In the genomic region with DNA sequence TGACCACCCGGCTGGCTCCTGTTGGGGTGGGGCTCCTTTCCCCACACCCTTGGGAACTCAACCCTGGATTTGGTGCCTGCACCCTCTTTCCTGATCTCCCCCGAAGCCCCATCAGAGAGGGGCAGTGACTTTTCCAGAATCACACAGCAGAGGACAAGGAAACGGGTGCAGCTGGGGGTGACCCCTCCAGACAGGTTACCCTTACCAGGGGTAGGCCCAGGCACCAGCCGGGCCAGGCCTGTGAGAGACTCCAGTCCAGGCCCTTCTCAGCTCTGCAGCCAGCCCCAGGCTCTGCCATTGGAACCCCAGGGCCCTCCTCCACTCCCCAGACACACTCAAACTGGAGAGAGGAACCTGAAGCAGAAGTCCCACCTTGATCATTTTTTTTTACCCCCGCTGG, we compare ENCODE assay signal across 11 cellular contexts. TPM values are rescaled to one million over a fixed set of nuclear protein-coding genes. Genes with fewer than 3 reads are reported as not detected.
DNase-seq lines count a peak whose midpoint lies in the region; ATAC-seq, FAIRE-seq and TF ChIP-seq lines count a peak whose summit lies in the region.
"Had no signal": no experiment of that assay in that cellular context is flagged by ENCODE, and none has a peak within 500 bp of the region (broad histone marks: within the 10 kb centered on the region; RNA-seq: fewer than 3 reads in every experiment).

No MANE protein-coding gene starts in this region.

- no peaks in the 10 kb centered on the region for H4K20me1 ChIP-seq in HepG2 (ENCODE audit: insufficient read depth, low read length)

- FAIRE-seq in HepG2 (lab: Jason Lieb, UNC) (no peak), D721Med (lab: Jason Lieb, UNC) (no peak)

- no peak for TF ChIP-seq RAD21 in HepG2 (CRISPR knock-in tag; IDR thresholded peaks at IDR 0.05)

- H3K27me3 ChIP-seq in HepG2 (ENCODE audit: control insufficient read depth in 1 of 2, insufficient read depth in 2 of 2, low read length in 2 of 2): no peaks in the 10 kb centered on the region
- no peaks in the 10 kb centered on the region for H3K27me3 ChIP-seq in uterus
- H3K27me3 ChIP-seq: BE2C, hepatocyte, neutrophil had no signal

- no peak for DNase-seq in activated naive CD4-positive, alpha-beta T cell treated with Interleukin-2 at 50 U/mL for 16 hours
- no peak for DNase-seq in T-helper 17 cell
- DNase-seq in HepG2 (ENCODE audit: low spot score): no peak
- no peak for DNase-seq in uterus
- DNase-seq in retina: no peak
- DNase-seq in COLO829 (ENCODE audit: low spot score): no peak
- no peak for DNase-seq in D721Med (ENCODE audit: insufficient read length, low spot score)
- DNase-seq: BE2C had no signal

- BruUV-seq in HepG2 (replicated peaks; lab: Mats Ljungman, UMichigan): no TSS peak

- H3K27ac ChIP-seq in HepG2 (ENCODE audit: extremely low read length, insufficient read depth, low read length): no peak overlapping the region
- peak overlapping the region; percentile 13 to 50 for H3K27ac ChIP-seq in uterus
- H3K27ac ChIP-seq: hepatocyte, neutrophil had no signal

- peak; percentile 12 for ATAC-seq in T-helper 17 cell
- ATAC-seq in HepG2: no peak

- in situ Hi-C loops in HepG2 (cut with HindIII; ENCODE audit: extremely low pct_ligation_motif_present, low pct_unique_long_range_greater_than_20kb): no loop called here

- 94% methylated on average over 5 of the region's 5 CpGs for WGBS in HepG2 (ENCODE audit: low lambda C conversion rate)

- no peak overlapping the region for H2AFZ ChIP-seq in HepG2 (ENCODE audit: low read length)
- H2AFZ ChIP-seq: hepatocyte had no signal

- H3K27ac Mint-ChIP-seq in activated naive CD4-positive, alpha-beta T cell treated with anti-CD3 and anti-CD28 coated beads, Interleukin-2, amount 50 U/mL, for 24 hours: peak overlapping the region; percentile 88
- H3K27ac Mint-ChIP-seq in T-helper 17 cell: peak overlapping the region; percentile 91

- H3K4me1 Mint-ChIP-seq in activated naive CD4-positive, alpha-beta T cell treated with anti-CD3 and anti-CD28 coated beads, Interleukin-2, amount 50 U/mL, for 24 hours: peaks cover 76% of the 10 kb centered on the region
- H3K4me1 Mint-ChIP-seq in T-helper 17 cell: peaks cover 47% of the 10 kb centered on the region

- TF ChIP-seq EP300 in HepG2 (IDR thresholded peaks at IDR 0.05; ENCODE audit: low read depth in 2 of 2, low read length in 2 of 2): no peak
- TF ChIP-seq EP300 in HepG2 (CRISPR knock-in tag; IDR thresholded peaks at IDR 0.05; ENCODE audit: borderline replicate concordance): no peak

- H3K27me3 Mint-ChIP-seq in activated naive CD4-positive, alpha-beta T cell treated with anti-CD3 and anti-CD28 coated beads, Interleukin-2, amount 50 U/mL, for 24 hours: no peaks in the 10 kb centered on the region
- H3K27me3 Mint-ChIP-seq in T-helper 17 cell: no peaks in the 10 kb centered on the region

- H3K4me2 ChIP-seq in HepG2 (ENCODE audit: low read depth, low read length): no peak overlapping the region
- H3K4me2 ChIP-seq: hepatocyte had no signal

- H3K4me1 ChIP-seq in HepG2 (ENCODE audit: insufficient read depth, low read length) (peaks cover 28% of the 10 kb centered on the region), uterus (no peaks in the 10 kb centered on the region)
- H3K4me1 ChIP-seq: BE2C had no signal

- intact Hi-C loops in HepG2 (cut with micrococcal nuclease; ENCODE audit: unreplicated experiment): no loop called here
- intact Hi-C loops in uterus (cut with DNase I; ENCODE audit: low total_unique reads): no loop called here

- H3K9me3 ChIP-seq in T-helper 17 cell (ENCODE audit: control insufficient read depth, low read length, poor library complexity, severe bottlenecking) (no peaks in the 10 kb centered on the region), HepG2 (ENCODE audit: low read length) (no peaks in the 10 kb centered on the region), uterus (no peaks in the 10 kb centered on the region)
- H3K9me3 ChIP-seq: BE2C, neutrophil had no signal

- H3K79me2 ChIP-seq in HepG2 (ENCODE audit: insufficient read depth, low read length): peaks cover 4% of the 10 kb centered on the region

- peak overlapping the region; percentile 72 for H3K4me3 Mint-ChIP-seq in activated naive CD4-positive, alpha-beta T cell treated with anti-CD3 and anti-CD28 coated beads, Interleukin-2, amount 50 U/mL, for 24 hours
- peak overlapping the region; percentile 79 for H3K4me3 Mint-ChIP-seq in T-helper 17 cell

- CTCF ChIA-PET in HepG2 (lab: Yijun Ruan, JAX; ENCODE audit: low intra/inter-chr PET ratio, low total read pairs): no interaction called here

- no peak overlapping the region for H3K9ac ChIP-seq in HepG2 (ENCODE audit: insufficient read depth, low read depth, low read length)

- peaks cover 5% of the 10 kb centered on the region for H3K36me3 Mint-ChIP-seq in activated naive CD4-positive, alpha-beta T cell treated with anti-CD3 and anti-CD28 coated beads, Interleukin-2, amount 50 U/mL, for 24 hours
- no peaks in the 10 kb centered on the region for H3K36me3 Mint-ChIP-seq in T-helper 17 cell (ENCODE audit: low read depth)

- no peaks in the 10 kb centered on the region for H3K9me3 Mint-ChIP-seq in activated naive CD4-positive, alpha-beta T cell treated with anti-CD3 and anti-CD28 coated beads, Interleukin-2, amount 50 U/mL, for 24 hours

- H3K36me3 ChIP-seq in HepG2 (replicated peaks in 1 of 2; ENCODE audit: control insufficient read depth in 1 of 2, insufficient read depth in 2 of 2, low read length in 2 of 2): peaks cover 7 to 24% of the 10 kb centered on the region in 2 experiments
- H3K36me3 ChIP-seq in uterus: no peaks in the 10 kb centered on the region
- H3K36me3 ChIP-seq: BE2C had no signal

- POLR2A ChIA-PET in HepG2 (lab: Yijun Ruan, JAX): no interaction called here

- no peak for TF ChIP-seq CTCF in HepG2 (CRISPR knock-in tag; IDR thresholded peaks at IDR 0.05)
- TF ChIP-seq CTCF in uterus (IDR thresholded peaks at IDR 0.05): no peak
- TF ChIP-seq CTCF in D721Med (IDR thresholded peaks at IDR 0.05; ENCODE audit: insufficient read depth, missing control alignments): no peak

- TF ChIP-seq POLR2A in HepG2 (IDR thresholded peaks at IDR 0.05; ENCODE audit: insufficient read depth in 1 of 2, low read depth in 2 of 2, low read length in 2 of 2): no peak
- no peak for TF ChIP-seq POLR2A in uterus (IDR thresholded peaks at IDR 0.05)

- H3K4me3 ChIP-seq in HepG2 (replicated peaks in 1 of 3; ENCODE audit: insufficient read depth in 1 of 3, low read depth in 2 of 3, low read length in 3 of 3) (no peak overlapping the region), uterus (no peak overlapping the region)
- H3K4me3 ChIP-seq: hepatocyte had no signal

RNA-seq across cellular contexts. Expression of a gene that starts 19.0 kb away (rescaled TPM):
- total RNA-seq in T-helper 17 cell: under 1 TPM in 1 of 2 donors, not detected in 1; 0.45 TPM
- total RNA-seq in HepG2 (2016; rRNA removed; fragmentation: Illumina TruSeq; extraction: Trizol): 10.6 and 12.3 TPM in 2 replicates
- total RNA-seq in HepG2 (2016; cell fraction: cytosol; rRNA removed; fragmentation: Illumina TruSeq; extraction: Trizol; ENCODE audit: low read depth): 3.5 and 4.7 TPM in 2 replicates
- 10.3 and 13.2 TPM in 2 replicates for total RNA-seq in HepG2 (2016; cell fraction: insoluble cytoplasmic fraction; rRNA removed; fragmentation: Illumina TruSeq; extraction: Trizol)
- total RNA-seq in HepG2 (2016; cell fraction: membrane; rRNA removed; fragmentation: Illumina TruSeq; extraction: Trizol): 4.2 and 5.2 TPM in 2 replicates
- 5.8 and 8.2 TPM in 2 replicates for total RNA-seq in HepG2 (2016; cell fraction: nucleus; rRNA removed; fragmentation: Illumina TruSeq; extraction: Trizol)
- 19.6 and 25.3 TPM in 2 replicates for polyA plus RNA-seq in HepG2 (2011; rRNA removed)
- 12.8 and 20.7 TPM in 2 replicates for polyA plus RNA-seq in HepG2 (2011; cell fraction: cytosol; rRNA removed)
- 28.7 and 34.3 TPM in 2 replicates for polyA plus RNA-seq in HepG2 (2011; cell fraction: nucleus; rRNA removed)
- polyA plus RNA-seq in HepG2 (2012): 9.6 and 13.5 TPM in 2 replicates
- 7.3 and 8.5 TPM in 2 replicates for polyA plus RNA-seq in HepG2 (2016; cell fraction: cytosol; fragmentation: Illumina TruSeq; extraction: Trizol; ENCODE audit: low read depth)
- 21.0 and 23.6 TPM in 2 replicates for polyA plus RNA-seq in HepG2 (2016; cell fraction: insoluble cytoplasmic fraction; fragmentation: Illumina TruSeq; extraction: Trizol; ENCODE audit: low read depth)
- 8.2 and 8.9 TPM in 2 replicates for polyA plus RNA-seq in HepG2 (2016; cell fraction: membrane; fragmentation: Illumina TruSeq; extraction: Trizol; ENCODE audit: low read depth)
- polyA plus RNA-seq in HepG2 (2016; cell fraction: nucleus; fragmentation: Illumina TruSeq; extraction: Trizol; ENCODE audit: insufficient read depth, low read depth): 16.5 and 23.5 TPM in 2 replicates
- polyA minus RNA-seq in HepG2 (2011; rRNA and poly(A)+ RNA removed; ENCODE audit: low replicate concordance): 0.89 and 32.1 TPM in 2 replicates
- 12.7 and 13.2 TPM in 2 replicates for polyA minus RNA-seq in HepG2 (2011; cell fraction: cytosol; rRNA and poly(A)+ RNA removed)
- polyA minus RNA-seq in HepG2 (2011; cell fraction: nucleus; rRNA and poly(A)+ RNA removed): 10.7 and 15.2 TPM in 2 replicates
- 10 to 100 TPM; 23.2 to 30.8 (median 27.2) TPM for total RNA-seq in uterus

RNA-seq across cellular contexts. Expression of a gene that starts 19.9 kb away (rescaled TPM):
- 10 to 100 TPM; 28.9 to 30.3 TPM for total RNA-seq in T-helper 17 cell
- total RNA-seq in HepG2 (2016; rRNA removed; fragmentation: Illumina TruSeq; extraction: Trizol): 10.0 and 16.1 TPM in 2 replicates
- total RNA-seq in HepG2 (2016; cell fraction: cytosol; rRNA removed; fragmentation: Illumina TruSeq; extraction: Trizol; ENCODE audit: low read depth): 3.1 and 3.7 TPM in 2 replicates
- 8.4 and 15.9 TPM in 2 replicates for total RNA-seq in HepG2 (2016; cell fraction: insoluble cytoplasmic fraction; rRNA removed; fragmentation: Illumina TruSeq; extraction: Trizol)
- total RNA-seq in HepG2 (2016; cell fraction: membrane; rRNA removed; fragmentation: Illumina TruSeq; extraction: Trizol): 12.4 and 13.1 TPM in 2 replicates
- total RNA-seq in HepG2 (2016; cell fraction: nucleus; rRNA removed; fragmentation: Illumina TruSeq; extraction: Trizol): 13.9 and 14.0 TPM in 2 replicates
- 40.6 and 44.8 TPM in 2 replicates for polyA plus RNA-seq in HepG2 (2011; rRNA removed)
- 38.4 and 46.2 TPM in 2 replicates for polyA plus RNA-seq in HepG2 (2011; cell fraction: cytosol; rRNA removed)
- polyA plus RNA-seq in HepG2 (2011; cell fraction: nucleus; rRNA removed): 29.0 and 30.1 TPM in 2 replicates
- polyA plus RNA-seq in HepG2 (2012): 15.7 and 19.9 TPM in 2 replicates
- polyA plus RNA-seq in HepG2 (2016; cell fraction: cytosol; fragmentation: Illumina TruSeq; extraction: Trizol; ENCODE audit: low read depth): 2.4 and 2.7 TPM in 2 replicates
- 9.1 and 10.7 TPM in 2 replicates for polyA plus RNA-seq in HepG2 (2016; cell fraction: insoluble cytoplasmic fraction; fragmentation: Illumina TruSeq; extraction: Trizol; ENCODE audit: low read depth)
- polyA plus RNA-seq in HepG2 (2016; cell fraction: membrane; fragmentation: Illumina TruSeq; extraction: Trizol; ENCODE audit: low read depth): 9.0 and 9.9 TPM in 2 replicates
- polyA plus RNA-seq in HepG2 (2016; cell fraction: nucleus; fragmentation: Illumina TruSeq; extraction: Trizol; ENCODE audit: insufficient read depth, low read depth): 19.9 and 20.5 TPM in 2 replicates
- 77.3 and 88.9 TPM in 2 replicates for polyA minus RNA-seq in HepG2 (2011; rRNA and poly(A)+ RNA removed; ENCODE audit: low replicate concordance)
- 24.8 and 26.8 TPM in 2 replicates for polyA minus RNA-seq in HepG2 (2011; cell fraction: cytosol; rRNA and poly(A)+ RNA removed)
- polyA minus RNA-seq in HepG2 (2011; cell fraction: nucleus; rRNA and poly(A)+ RNA removed): 14.4 TPM in 2 replicates
- 10 to 100 TPM; 23.5 to 58.7 (median 30.8) TPM for total RNA-seq in uterus

RNA-seq across cellular contexts. Expression of a gene that starts 20.1 kb away (rescaled TPM):
- 1 to 10 TPM; 4.8 to 5.7 TPM for total RNA-seq in T-helper 17 cell
- 5.6 and 9.2 TPM in 2 replicates for total RNA-seq in HepG2 (2016; rRNA removed; fragmentation: Illumina TruSeq; extraction: Trizol)
- 2.0 and 2.8 TPM in 2 replicates for total RNA-seq in HepG2 (2016; cell fraction: cytosol; rRNA removed; fragmentation: Illumina TruSeq; extraction: Trizol; ENCODE audit: low read depth)
- total RNA-seq in HepG2 (2016; cell fraction: insoluble cytoplasmic fraction; rRNA removed; fragmentation: Illumina TruSeq; extraction: Trizol): 6.1 and 10.3 TPM in 2 replicates
- total RNA-seq in HepG2 (2016; cell fraction: membrane; rRNA removed; fragmentation: Illumina TruSeq; extraction: Trizol): 3.5 and 4.0 TPM in 2 replicates
- 13.5 and 14.4 TPM in 2 replicates for total RNA-seq in HepG2 (2016; cell fraction: nucleus; rRNA removed; fragmentation: Illumina TruSeq; extraction: Trizol)
- polyA plus RNA-seq in HepG2 (2011; rRNA removed): 46.5 and 58.4 TPM in 2 replicates
- 22.3 and 28.7 TPM in 2 replicates for polyA plus RNA-seq in HepG2 (2011; cell fraction: cytosol; rRNA removed)
- polyA plus RNA-seq in HepG2 (2011; cell fraction: nucleus; rRNA removed): 274 and 317 TPM in 2 replicates
- polyA plus RNA-seq in HepG2 (2012): 22.3 and 32.9 TPM in 2 replicates
- 1.4 and 1.9 TPM in 2 replicates for polyA plus RNA-seq in HepG2 (2016; cell fraction: cytosol; fragmentation: Illumina TruSeq; extraction: Trizol; ENCODE audit: low read depth)
- 4.9 and 6.1 TPM in 2 replicates for polyA plus RNA-seq in HepG2 (2016; cell fraction: insoluble cytoplasmic fraction; fragmentation: Illumina TruSeq; extraction: Trizol; ENCODE audit: low read depth)
- polyA plus RNA-seq in HepG2 (2016; cell fraction: membrane; fragmentation: Illumina TruSeq; extraction: Trizol; ENCODE audit: low read depth): 1.7 and 2.4 TPM in 2 replicates
- 34.5 and 36.6 TPM in 2 replicates for polyA plus RNA-seq in HepG2 (2016; cell fraction: nucleus; fragmentation: Illumina TruSeq; extraction: Trizol; ENCODE audit: insufficient read depth, low read depth)
- polyA minus RNA-seq in HepG2 (2011; rRNA and poly(A)+ RNA removed; ENCODE audit: low replicate concordance): 38.2 and 47.2 TPM in 2 replicates
- polyA minus RNA-seq in HepG2 (2011; cell fraction: cytosol; rRNA and poly(A)+ RNA removed): 9.3 and 15.4 TPM in 2 replicates
- 48.0 and 50.7 TPM in 2 replicates for polyA minus RNA-seq in HepG2 (2011; cell fraction: nucleus; rRNA and poly(A)+ RNA removed)
- 10 to 100 TPM in 1 of 4 donors, 1 to 10 TPM in 3; 1.5 to 11.0 (median 3.4) TPM for total RNA-seq in uterus

RNA-seq across cellular contexts. Expression of a gene that starts 45.6 kb away (rescaled TPM):
- total RNA-seq in T-helper 17 cell (1 to 10 TPM; 5.1 to 7.4 TPM), HepG2 (2016; rRNA removed; fragmentation: Illumina TruSeq; extraction: Trizol) (10.3 and 18.7 TPM in 2 replicates), uterus (10 to 100 TPM in 3 of 4 donors, 1 to 10 TPM in 1; 10.0 to 22.3 (median 13.6) TPM)
- total RNA-seq in HepG2 (2016; cell fraction: cytosol; rRNA removed; fragmentation: Illumina TruSeq; extraction: Trizol; ENCODE audit: low read depth): 3.1 and 3.7 TPM in 2 replicates
- total RNA-seq in HepG2 (2016; cell fraction: insoluble cytoplasmic fraction; rRNA removed; fragmentation: Illumina TruSeq; extraction: Trizol): 11.0 and 19.4 TPM in 2 replicates
- 7.5 and 9.2 TPM in 2 replicates for total RNA-seq in HepG2 (2016; cell fraction: membrane; rRNA removed; fragmentation: Illumina TruSeq; extraction: Trizol)
- 18.0 and 18.2 TPM in 2 replicates for total RNA-seq in HepG2 (2016; cell fraction: nucleus; rRNA removed; fragmentation: Illumina TruSeq; extraction: Trizol)
- polyA plus RNA-seq in HepG2 (2011; rRNA removed): 15.4 and 19.2 TPM in 2 replicates
- 20.0 and 23.0 TPM in 2 replicates for polyA plus RNA-seq in HepG2 (2011; cell fraction: cytosol; rRNA removed)
- polyA plus RNA-seq in HepG2 (2011; cell fraction: nucleus; rRNA removed): 7.1 TPM in 2 replicates
- polyA plus RNA-seq in HepG2 (2012): 10.1 and 10.3 TPM in 2 replicates
- 2.6 and 4.0 TPM in 2 replicates for polyA plus RNA-seq in HepG2 (2016; cell fraction: cytosol; fragmentation: Illumina TruSeq; extraction: Trizol; ENCODE audit: low read depth)
- 10.6 and 11.1 TPM in 2 replicates for polyA plus RNA-seq in HepG2 (2016; cell fraction: insoluble cytoplasmic fraction; fragmentation: Illumina TruSeq; extraction: Trizol; ENCODE audit: low read depth)
- polyA plus RNA-seq in HepG2 (2016; cell fraction: membrane; fragmentation: Illumina TruSeq; extraction: Trizol; ENCODE audit: low read depth): 5.2 and 6.9 TPM in 2 replicates
- 23.1 and 24.2 TPM in 2 replicates for polyA plus RNA-seq in HepG2 (2016; cell fraction: nucleus; fragmentation: Illumina TruSeq; extraction: Trizol; ENCODE audit: insufficient read depth, low read depth)
- 61.1 and 98.9 TPM in 2 replicates for polyA minus RNA-seq in HepG2 (2011; rRNA and poly(A)+ RNA removed; ENCODE audit: low replicate concordance)
- polyA minus RNA-seq in HepG2 (2011; cell fraction: cytosol; rRNA and poly(A)+ RNA removed): 10.9 and 12.8 TPM in 2 replicates
- polyA minus RNA-seq in HepG2 (2011; cell fraction: nucleus; rRNA and poly(A)+ RNA removed): 16.7 and 17.8 TPM in 2 replicates

RNA-seq across cellular contexts. Expression of a gene that starts 45.7 kb away (rescaled TPM):
- 10 to 100 TPM; 62.2 to 75.1 TPM for total RNA-seq in T-helper 17 cell
- 38.5 and 54.1 TPM in 2 replicates for total RNA-seq in HepG2 (2016; rRNA removed; fragmentation: Illumina TruSeq; extraction: Trizol)
- total RNA-seq in HepG2 (2016; cell fraction: cytosol; rRNA removed; fragmentation: Illumina TruSeq; extraction: Trizol; ENCODE audit: low read depth): 8.2 and 12.6 TPM in 2 replicates
- 35.5 and 47.1 TPM in 2 replicates for total RNA-seq in HepG2 (2016; cell fraction: insoluble cytoplasmic fraction; rRNA removed; fragmentation: Illumina TruSeq; extraction: Trizol)
- 10.3 and 12.4 TPM in 2 replicates for total RNA-seq in HepG2 (2016; cell fraction: membrane; rRNA removed; fragmentation: Illumina TruSeq; extraction: Trizol)
- 52.4 and 56.0 TPM in 2 replicates for total RNA-seq in HepG2 (2016; cell fraction: nucleus; rRNA removed; fragmentation: Illumina TruSeq; extraction: Trizol)
- polyA plus RNA-seq in HepG2 (2011; rRNA removed): 28.0 and 31.5 TPM in 2 replicates
- 30.7 and 31.2 TPM in 2 replicates for polyA plus RNA-seq in HepG2 (2011; cell fraction: cytosol; rRNA removed)
- 80.5 and 92.3 TPM in 2 replicates for polyA plus RNA-seq in HepG2 (2011; cell fraction: nucleus; rRNA removed)
- polyA plus RNA-seq in HepG2 (2012): 31.1 and 32.6 TPM in 2 replicates
- polyA plus RNA-seq in HepG2 (2016; cell fraction: cytosol; fragmentation: Illumina TruSeq; extraction: Trizol; ENCODE audit: low read depth): 1.6 and 2.1 TPM in 2 replicates
- polyA plus RNA-seq in HepG2 (2016; cell fraction: insoluble cytoplasmic fraction; fragmentation: Illumina TruSeq; extraction: Trizol; ENCODE audit: low read depth): 27.2 and 38.0 TPM in 2 replicates
- 3.8 and 4.7 TPM in 2 replicates for polyA plus RNA-seq in HepG2 (2016; cell fraction: membrane; fragmentation: Illumina TruSeq; extraction: Trizol; ENCODE audit: low read depth)
- 55.8 and 60.8 TPM in 2 replicates for polyA plus RNA-seq in HepG2 (2016; cell fraction: nucleus; fragmentation: Illumina TruSeq; extraction: Trizol; ENCODE audit: insufficient read depth, low read depth)
- 177 and 560 TPM in 2 replicates for polyA minus RNA-seq in HepG2 (2011; rRNA and poly(A)+ RNA removed; ENCODE audit: low replicate concordance)
- polyA minus RNA-seq in HepG2 (2011; cell fraction: cytosol; rRNA and poly(A)+ RNA removed): 51.6 and 71.1 TPM in 2 replicates
- 71.8 and 93.1 TPM in 2 replicates for polyA minus RNA-seq in HepG2 (2011; cell fraction: nucleus; rRNA and poly(A)+ RNA removed)
- 10 to 100 TPM; 21.5 to 75.4 (median 36.9) TPM for total RNA-seq in uterus
